In genomic region chr7:11343136-11343535, GRCh38 we compare ENCODE assay signal across 10 cellular contexts.
DNase-seq lines count a peak whose midpoint lies in the region; ATAC-seq, FAIRE-seq and TF ChIP-seq lines count a peak whose summit lies in the region.
"Had no signal": no experiment of that assay in that cellular context is flagged by ENCODE, and none has a peak within 500 bp of the region (broad histone marks: within the 10 kb centered on the region; RNA-seq: fewer than 3 reads in every experiment).

No MANE protein-coding gene starts in this region.

- no peak for TF ChIP-seq CTCF in Loucy (conservative IDR thresholded peaks at IDR 0.05; ENCODE audit: low read length)
- no peak for TF ChIP-seq CTCF in GM13977 (IDR thresholded peaks at IDR 0.05; ENCODE audit: extremely low read depth, insufficient read depth, missing control alignments)
- no peak for TF ChIP-seq CTCF in OCI-LY7 (conservative IDR thresholded peaks at IDR 0.05; ENCODE audit: low read length)

- no peaks in the 10 kb centered on the region for H3K9me2 ChIP-seq in Loucy (replicated peaks; ENCODE audit: low read depth, low read length)
- H3K9me2 ChIP-seq in OCI-LY7 (ENCODE audit: insufficient read depth, low read length), result no peaks in the 10 kb centered on the region

- H3K9ac ChIP-seq in Loucy (ENCODE audit: low read depth, low read length, poor library complexity, severe bottlenecking), result no peak overlapping the region

- POLR2A ChIA-PET in OCI-LY7 (lab: Charles Lee), result interaction anchor here (0.7 kb wide), 1 partner anchor 179 kb away, joined by 3 read pairs; no protein-coding TSS in a partner anchor

- TF ChIP-seq POLR2A in H54 (IDR thresholded peaks at IDR 0.05; ENCODE audit: low read depth, low read length), result no peak

- H3K4me1 ChIP-seq in Loucy (ENCODE audit: insufficient read depth, low read length, poor library complexity, severe bottlenecking), result peaks cover 26% of the 10 kb centered on the region
- no peaks in the 10 kb centered on the region for H3K4me1 ChIP-seq in OCI-LY7 (ENCODE audit: insufficient read depth, low read length, poor library complexity, severe bottlenecking)

- H3K27ac ChIP-seq in OCI-LY7 (ENCODE audit: low read depth, low read length, poor library complexity, severe bottlenecking), result no peak overlapping the region

- H3K9me3 ChIP-seq in Loucy (ENCODE audit: insufficient read depth, low read depth, low read length) (no peaks in the 10 kb centered on the region), OCI-LY7 (ENCODE audit: low read length) (no peaks in the 10 kb centered on the region)

- in situ Hi-C loops in GM13977 (cut with MboI; ENCODE audit: low pct_unique_long_range_greater_than_20kb, low sequenced_read_pairs, unreplicated experiment), result no loop called here

- H4K20me1 ChIP-seq in Loucy (ENCODE audit: insufficient read depth, low read length, poor library complexity, severe bottlenecking) (no peaks in the 10 kb centered on the region), OCI-LY7 (ENCODE audit: insufficient read depth, low read length) (no peaks in the 10 kb centered on the region)

- no peaks in the 10 kb centered on the region for H3F3A ChIP-seq in Loucy (ENCODE audit: low read depth)

- CTCF ChIA-PET in OCI-LY7 (lab: Charles Lee; ENCODE audit: unreplicated experiment), result no interaction called here

- peak; percentile 53 for ATAC-seq in GM19438 (IDR thresholded peaks at IDR 0.05; ENCODE audit: low read depth, unreplicated experiment)

- H3K36me3 ChIP-seq in Loucy (ENCODE audit: insufficient read depth, low read length), result no peaks in the 10 kb centered on the region
- H3K36me3 ChIP-seq in OCI-LY7 (ENCODE audit: insufficient read depth, low read length), result no peaks in the 10 kb centered on the region

- BruUV-seq in OCI-LY7 (replicated peaks; lab: Mats Ljungman, UMichigan), result no TSS peak

- intact Hi-C loops in OCI-LY7 (cut with micrococcal nuclease; ENCODE audit: unreplicated experiment), result loop anchor here (10.0 kb wide), 1 partner anchor 458 kb away; no protein-coding TSS in a partner anchor

- H3K79me2 ChIP-seq in Loucy (ENCODE audit: insufficient read depth, low read length), result no peaks in the 10 kb centered on the region
- no peaks in the 10 kb centered on the region for H3K79me2 ChIP-seq in OCI-LY7 (ENCODE audit: insufficient read depth, low read depth, low read length)

- no peak overlapping the region for H3K4me3 ChIP-seq in Loucy (ENCODE audit: low read length, poor library complexity, severe bottlenecking)
- H3K4me3 ChIP-seq in OCI-LY7 (ENCODE audit: low read depth, low read length, poor library complexity, severe bottlenecking), result no peak overlapping the region
- H3K4me3 ChIP-seq: GM12878 had no signal

- no peaks in the 10 kb centered on the region for H3K27me3 ChIP-seq in Loucy (ENCODE audit: insufficient read depth, low read length, poor library complexity, severe bottlenecking)

- DNase-seq in H54 (ENCODE audit: insufficient read length, low spot score), result no peak
- peak; percentile 16 for DNase-seq in kidney tubule cell (ENCODE audit: low spot score)
- no peak for DNase-seq in GM13977 (ENCODE audit: low spot score)
- no peak for DNase-seq in OCI-LY7 (ENCODE audit: low spot score)
- DNase-seq in NCI-H82 treated with DMSO at 0.1 percent for 48 hours (lab: John Stamatoyannopoulos, UW; ENCODE audit: unreplicated experiment), result no peak
- no peak for DNase-seq in NCI-H146 (lab: John Stamatoyannopoulos, UW)
- DNase-seq: DMS79 had no signal

- H3K4me2 ChIP-seq in Loucy (ENCODE audit: low read depth, low read length, poor library complexity, severe bottlenecking), result no peak overlapping the region
- no peak overlapping the region for H3K4me2 ChIP-seq in OCI-LY7 (ENCODE audit: low read length)

- FAIRE-seq in H54 (lab: Jason Lieb, UNC), result peak; percentile 45
- FAIRE-seq: GM12878 had no signal

- peak overlapping the region; percentile 61 for H2AFZ ChIP-seq in Loucy (ENCODE audit: low read length)
- no peak overlapping the region for H2AFZ ChIP-seq in OCI-LY7 (ENCODE audit: low read length)
